In the genomic region with DNA sequence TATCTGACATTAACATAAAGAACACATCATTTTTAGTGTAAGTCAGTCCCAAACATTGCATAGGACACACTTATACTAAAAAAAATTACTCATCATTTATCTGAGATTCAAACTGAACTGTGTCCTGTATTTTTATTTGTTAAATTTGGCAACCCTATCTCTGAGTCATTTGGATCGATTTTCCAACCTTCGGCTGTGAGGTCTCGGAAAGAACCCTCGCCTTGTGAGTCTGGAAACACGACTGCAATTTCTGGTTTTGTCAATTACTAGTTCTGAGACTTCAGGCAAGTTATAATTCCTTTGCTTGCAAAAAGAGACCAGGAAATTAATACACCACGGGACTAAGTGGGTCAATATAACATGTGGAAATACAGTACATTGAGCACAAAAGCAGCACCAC, we compare ENCODE assay signal across 12 cellular contexts. TPM values are rescaled to one million over a fixed set of nuclear protein-coding genes. Genes with fewer than 3 reads are reported as not detected.
A peak's percentile ranks its signal among the peaks of the same experiment; 100 is the strongest.
DNase-seq lines count a peak whose midpoint lies in the region; FAIRE-seq and TF ChIP-seq lines count a peak whose summit lies in the region.
"Had no signal": no experiment of that assay in that cellular context is flagged by ENCODE, and none has a peak within 500 bp of the region (broad histone marks: within the 10 kb centered on the region; RNA-seq: fewer than 3 reads in every experiment).

No MANE protein-coding gene starts in this region.

- H3K4me1 ChIP-seq in liver (ENCODE audit: control insufficient read depth in 4 of 4, insufficient read depth in 4 of 4, low read length in 3 of 4) (peaks cover 10 to 19% (median 14%) of the 10 kb centered on the region in 4 donors), suprapubic skin (peaks cover 28% of the 10 kb centered on the region)

- peak overlapping the region; percentile 88 to 92 for H3K27ac ChIP-seq in liver (ENCODE audit: low read depth in 1 of 2, low read length in 2 of 2)
- H3K27ac ChIP-seq in suprapubic skin: peak overlapping the region; percentile 79

- H3K27me3 Mint-ChIP-seq in HFFc6 (ENCODE audit: insufficient read depth): peaks cover 3% of the 10 kb centered on the region

- no peaks in the 10 kb centered on the region for H3K27me3 ChIP-seq in bronchial epithelial cell (ENCODE audit: control insufficient read depth, insufficient read depth, low read length)
- H3K27me3 ChIP-seq in liver (ENCODE audit: control insufficient read depth in 4 of 4, insufficient read depth in 4 of 4, low read length in 3 of 4): no peaks in the 10 kb centered on the region
- H3K27me3 ChIP-seq in suprapubic skin: no peaks in the 10 kb centered on the region

- FAIRE-seq in bronchial epithelial cell (lab: Jason Lieb, UNC): no peak

- peaks cover 100% of the 10 kb centered on the region for H3K4me1 Mint-ChIP-seq in HFFc6 (ENCODE audit: low read depth)

- peak overlapping the region; percentile 79 for H3K4me3 Mint-ChIP-seq in HFFc6
- H3K4me3 Mint-ChIP-seq: dendritic cell treated with granulocyte-macrophage colony-stimulating factor and Interleukin-4, amounts not matched to agents 40 ng/mL and 50 ng/mL, for 4 days; H9 had no signal

- no peak for TF ChIP-seq POLR2A in suprapubic skin (IDR thresholded peaks at IDR 0.05)

- TF ChIP-seq CTCF in HFFc6 (IDR thresholded peaks at IDR 0.05): no peak
- TF ChIP-seq CTCF in bronchial epithelial cell (IDR thresholded peaks at IDR 0.05; ENCODE audit: insufficient read depth, low read length, severe bottlenecking): no peak
- TF ChIP-seq CTCF in liver (IDR thresholded peaks at IDR 0.05; ENCODE audit: low read depth, low read length, missing input control): no peak
- TF ChIP-seq CTCF in suprapubic skin (IDR thresholded peaks at IDR 0.05): no peak

- peak overlapping the region; percentile 95 for H3K27ac Mint-ChIP-seq in HFFc6
- H3K27ac Mint-ChIP-seq: dendritic cell treated with granulocyte-macrophage colony-stimulating factor and Interleukin-4, amounts not matched to agents 40 ng/mL and 50 ng/mL, for 4 days; H9 had no signal

- WGBS in liver: 15% methylated on average over 6 of the region's 6 CpGs
- 17% methylated on average over 6 of the region's 6 CpGs for WGBS in suprapubic skin

- peaks cover 56% of the 10 kb centered on the region for H3K36me3 Mint-ChIP-seq in HFFc6 (ENCODE audit: low read depth)

- H3K36me3 ChIP-seq in bronchial epithelial cell (ENCODE audit: control insufficient read depth, insufficient read depth, low read length) (no peaks in the 10 kb centered on the region), liver (ENCODE audit: control insufficient read depth in 4 of 4, insufficient read depth in 3 of 4, low read depth in 1 of 4, low read length in 3 of 4) (no peaks in the 10 kb centered on the region), suprapubic skin (no peaks in the 10 kb centered on the region)

- TF ChIP-seq RAD21 in liver (IDR thresholded peaks at IDR 0.05): peak; percentile 31 to 52

- H3K9me3 ChIP-seq in liver (ENCODE audit: control insufficient read depth in 4 of 4, low read length in 3 of 4) (no peaks in the 10 kb centered on the region), suprapubic skin (no peaks in the 10 kb centered on the region)

- no peaks in the 10 kb centered on the region for H3K9me3 Mint-ChIP-seq in HFFc6
- H3K9me3 Mint-ChIP-seq: dendritic cell treated with granulocyte-macrophage colony-stimulating factor and Interleukin-4, amounts not matched to agents 40 ng/mL and 50 ng/mL, for 4 days; H9 had no signal

- H3K4me3 ChIP-seq in bronchial epithelial cell (ENCODE audit: low read depth, low read length): no peak overlapping the region
- H3K4me3 ChIP-seq in liver (ENCODE audit: low read depth in 1 of 3, low read length in 3 of 3): peak overlapping the region in 1 of 3 donors; percentile 14
- peak overlapping the region; percentile 3 for H3K4me3 ChIP-seq in suprapubic skin

- TF ChIP-seq EP300 in suprapubic skin (IDR thresholded peaks at IDR 0.05): no peak

- DNase-seq in HFFc6 (peak; percentile 38), bronchial epithelial cell (ENCODE audit: low read depth) (peak; percentile 49), suprapubic skin (ENCODE audit: low spot score in 2 of 2) (no peak), NCI-H2029 (lab: John Stamatoyannopoulos, UW) (no peak), NCI-H510A treated with DMSO at 0.1 percent for 48 hours (lab: John Stamatoyannopoulos, UW) (no peak), NCI-H510A (lab: John Stamatoyannopoulos, UW) (no peak)
- DNase-seq in activated naive CD4-positive, alpha-beta T cell treated with Interleukin-2 at 50 U/mL for 16 hours: no peak
- DNase-seq: DND-41, H9, NCI-H2081 had no signal

- H3K9ac ChIP-seq in liver (ENCODE audit: low read depth in 1 of 2, low read length in 2 of 2): peak overlapping the region; percentile 8 to 55

TF ChIP-seq in liver, 16 proteins besides CTCF, POLR2A, EP300 and RAD21:
- TF ChIP-seq FOXA2 (IDR thresholded peaks at IDR 0.05) (no peak), NR2F2 (IDR thresholded peaks at IDR 0.05) (peak; percentile 8), JUND (IDR thresholded peaks at IDR 0.05) (peak; percentile 94 to 99), REST (IDR thresholded peaks at IDR 0.05) (no peak), EGR1 (IDR thresholded peaks at IDR 0.05; ENCODE audit: low read depth in 2 of 2) (no peak), HNF4A (conservative IDR thresholded peaks at IDR 0.05) (peak; percentile 77 to 78), HNF4G (IDR thresholded peaks at IDR 0.05) (no peak), GABPA (IDR thresholded peaks at IDR 0.05 in 1 of 2, conservative IDR thresholded peaks at IDR 0.05 in 1 of 2) (no peak), TAF1 (conservative IDR thresholded peaks at IDR 0.05) (no peak), RXRA (IDR thresholded peaks at IDR 0.05) (peak; percentile 59 to 70), FOXA1 (IDR thresholded peaks at IDR 0.05) (no peak), ATF3 (IDR thresholded peaks at IDR 0.05) (peak; percentile 91), YY1 (IDR thresholded peaks at IDR 0.05) (no peak), SP1 (IDR thresholded peaks at IDR 0.05) (peak; percentile 64)
- TF ChIP-seq, protein P1, sequence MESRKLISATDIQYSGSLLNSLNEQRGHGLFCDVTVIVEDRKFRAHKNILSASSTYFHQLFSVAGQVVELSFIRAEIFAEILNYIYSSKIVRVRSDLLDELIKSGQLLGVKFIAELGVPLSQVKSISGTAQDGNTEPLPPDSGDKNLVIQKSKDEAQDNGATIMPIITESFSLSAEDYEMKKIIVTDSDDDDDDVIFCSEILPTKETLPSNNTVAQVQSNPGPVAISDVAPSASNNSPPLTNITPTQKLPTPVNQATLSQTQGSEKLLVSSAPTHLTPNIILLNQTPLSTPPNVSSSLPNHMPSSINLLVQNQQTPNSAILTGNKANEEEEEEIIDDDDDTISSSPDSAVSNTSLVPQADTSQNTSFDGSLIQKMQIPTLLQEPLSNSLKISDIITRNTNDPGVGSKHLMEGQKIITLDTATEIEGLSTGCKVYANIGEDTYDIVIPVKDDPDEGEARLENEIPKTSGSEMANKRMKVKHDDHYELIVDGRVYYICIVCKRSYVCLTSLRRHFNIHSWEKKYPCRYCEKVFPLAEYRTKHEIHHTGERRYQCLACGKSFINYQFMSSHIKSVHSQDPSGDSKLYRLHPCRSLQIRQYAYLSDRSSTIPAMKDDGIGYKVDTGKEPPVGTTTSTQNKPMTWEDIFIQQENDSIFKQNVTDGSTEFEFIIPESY (IDR thresholded peaks at IDR 0.05): peak; percentile 39
- TF ChIP-seq, protein P2, sequence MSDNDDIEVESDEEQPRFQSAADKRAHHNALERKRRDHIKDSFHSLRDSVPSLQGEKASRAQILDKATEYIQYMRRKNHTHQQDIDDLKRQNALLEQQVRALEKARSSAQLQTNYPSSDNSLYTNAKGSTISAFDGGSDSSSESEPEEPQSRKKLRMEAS (IDR thresholded peaks at IDR 0.05): no peak
TF ChIP-seq in liver: peak in this region for 7.

RNA-seq across cellular contexts. Expression of gene ATP8B1, which starts 14.0 kb away (rescaled TPM):
- 100 to 1,000 TPM in 3 of 6 experiments, 10 to 100 TPM in 3; 78.8 to 115 (median 94.6) TPM for total RNA-seq in HFFc6 (2021; fragmentation: NEBNext Ultra II Directional; extraction: Animal tissue kit (Norgen Biotek cat#: 25700))
- 20.8 and 32.1 TPM in 2 replicates for total RNA-seq in bronchial epithelial cell
- 10 to 100 TPM in 1 of 2 donors, 1 to 10 TPM in 1; 3.9 to 22.0 TPM for total RNA-seq in liver
- polyA plus RNA-seq in liver: 1 to 10 TPM; 5.0 to 6.3 TPM
- total RNA-seq in suprapubic skin: 10 to 100 TPM; 21.5 to 59.1 (median 26.0) TPM

Comparison
In these comparisons a context has a peak if more than half of its experiments do, and no peak if none do; other contexts are left out.
1. DNase-seq: peak in HFFc6 (single experiment) and bronchial epithelial cell (single experiment); none in suprapubic skin (0 of 2), NCI-H2029 (single experiment), NCI-H510A treated with DMSO at 0.1 percent for 48 hours (single experiment), NCI-H510A (single experiment) and activated naive CD4-positive, alpha-beta T cell treated with Interleukin-2 at 50 U/mL for 16 hours (single experiment).